15 cellular contexts compared by ENCODE assay signal in genomic region chr21:32425628-32426027, GRCh38. TPM values are rescaled to one million over a fixed set of nuclear protein-coding genes. Genes with fewer than 3 reads are reported as not detected.
DNase-seq lines count a peak whose midpoint lies in the region; TF ChIP-seq lines count a peak whose summit lies in the region.
"Had no signal": no experiment of that assay in that cellular context is flagged by ENCODE, and none has a peak within 500 bp of the region (broad histone marks: within the 10 kb centered on the region; RNA-seq: fewer than 3 reads in every experiment).

No MANE protein-coding gene starts in this region.

- H3K9me3 ChIP-seq in SJSA1 (replicated peaks), result peaks cover 2% of the 10 kb centered on the region; the same call in 1 of the 2 replicates
- H3K9me3 ChIP-seq in prostate gland, result no peaks in the 10 kb centered on the region
- peaks cover 0 to 4% (median 0%) of the 10 kb centered on the region in 3 donors for H3K9me3 ChIP-seq in tibial artery
- H3K9me3 ChIP-seq: adrenal gland had no signal

- H3K4me1 ChIP-seq in SJSA1 (replicated peaks) (peaks cover 58% of the 10 kb centered on the region), prostate gland (replicated peaks) (no peaks in the 10 kb centered on the region), tibial artery (peaks cover 0 to 40% (median 15%) of the 10 kb centered on the region in 4 donors)
- H3K4me1 ChIP-seq: adrenal gland had no signal

- peaks cover 5% of the 10 kb centered on the region for H3K9me3 Mint-ChIP-seq in HFFc6
- H3K9me3 Mint-ChIP-seq: T-helper 1 cell treated with Interleukin-12 subunit alpha and Interleukin-12 subunit beta and Interleukin-4 antibody, amounts not matched to agents 30 μg/mL and 1 μg/mL, for 36 hours had no signal

- WGBS in prostate gland, result 43% methylated on average over 4 of the region's 4 CpGs

- H3K27ac ChIP-seq in SJSA1, result peak overlapping the region; percentile 74
- H3K27ac ChIP-seq in cingulate gyrus (ENCODE audit: low read depth, low read length), result peak overlapping the region; percentile 89
- H3K27ac ChIP-seq in prostate gland, result peak overlapping the region; percentile 35 to 58
- H3K27ac ChIP-seq in tibial artery, result peak overlapping the region in 1 of 2 donors; percentile 28
- H3K27ac ChIP-seq: adrenal gland had no signal

- no peak for DNase-seq in HFFc6
- no peak for DNase-seq in SJSA1 (ENCODE audit: low read depth in 1 of 2, low spot score in 2 of 2)
- DNase-seq in prostate gland (ENCODE audit: low spot score), result no peak
- DNase-seq in ecto neural progenitor cell (ENCODE audit: low spot score), result no peak
- no peak for DNase-seq in tibial artery
- DNase-seq in activated naive CD4-positive, alpha-beta T cell treated with anti-CD3 and anti-CD28 coated beads, Interleukin-2, amount 50 U/mL, for 16 hours, result no peak
- no peak for DNase-seq in central memory CD4-positive, alpha-beta T cell
- DNase-seq: adrenal gland; NCI-H2081 treated with DMSO at 0.1 percent for 48 hours; NCI-H69; stimulated activated CD4-positive, alpha-beta T cell treated with anti-CD3 and anti-CD28 coated beads, Interleukin-4, amount 100 ng/mL, for 1 hour had no signal

- H3K4me3 ChIP-seq in SJSA1 (no peak overlapping the region), prostate gland (no peak overlapping the region), tibial artery (no peak overlapping the region)
- H3K4me3 ChIP-seq: adrenal gland, gastroesophageal sphincter had no signal

- H3K27me3 Mint-ChIP-seq in HFFc6 (ENCODE audit: insufficient read depth), result peaks cover 2% of the 10 kb centered on the region

- H3K4me1 Mint-ChIP-seq in HFFc6 (ENCODE audit: low read depth), result peaks cover 55% of the 10 kb centered on the region

- H3K36me3 ChIP-seq in SJSA1 (peaks cover 3% of the 10 kb centered on the region; the same call in 1 of the 2 replicates), prostate gland (no peaks in the 10 kb centered on the region), tibial artery (no peaks in the 10 kb centered on the region)
- H3K36me3 ChIP-seq: adrenal gland, gastroesophageal sphincter had no signal

- H3K27me3 ChIP-seq in SJSA1 (replicated peaks), result no peaks in the 10 kb centered on the region
- H3K27me3 ChIP-seq in prostate gland (replicated peaks; ENCODE audit: insufficient read depth), result no peaks in the 10 kb centered on the region
- H3K27me3 ChIP-seq in tibial artery, result no peaks in the 10 kb centered on the region
- H3K27me3 ChIP-seq: adrenal gland, gastroesophageal sphincter had no signal

- H3K36me3 Mint-ChIP-seq in HFFc6 (ENCODE audit: low read depth), result peaks cover 14% of the 10 kb centered on the region

- H3K27ac Mint-ChIP-seq in HFFc6, result no peak overlapping the region; the same call in 1 of the 2 replicates
- H3K27ac Mint-ChIP-seq: activated T-helper 2 cell treated with anti-CD3 and anti-CD28 coated beads, Interferon-gamma antibody, Interleukin-2, Interleukin-4, amounts not matched to agents 10 μg/mL and 5 μg/mL and 100 μg/mL, durations not matched to agents 14 hours and 24 hours and 36 hours; T-helper 1 cell treated with Interleukin-12 subunit alpha and Interleukin-12 subunit beta and Interleukin-4 antibody, amounts not matched to agents 30 μg/mL and 1 μg/mL, for 36 hours had no signal

- TF ChIP-seq CTCF in HFFc6 (IDR thresholded peaks at IDR 0.05), result 0 out of 2 replicates have a peak, but pooled peaks have one; percentile 27
- no peak for TF ChIP-seq CTCF in prostate gland (IDR thresholded peaks at IDR 0.05)
- TF ChIP-seq CTCF in tibial artery (IDR thresholded peaks at IDR 0.05), result no peak

- H3K4me3 Mint-ChIP-seq in HFFc6, result no peak overlapping the region
- H3K4me3 Mint-ChIP-seq: T-helper 1 cell treated with Interleukin-12 subunit alpha and Interleukin-12 subunit beta and Interleukin-4 antibody, amounts not matched to agents 30 μg/mL and 1 μg/mL, for 36 hours had no signal

- no peak for TF ChIP-seq POLR2A in prostate gland (IDR thresholded peaks at IDR 0.05)

- intact Hi-C loops in prostate gland (cut with DNase I) (no loop called here), tibial artery (cut with DNase I; ENCODE audit: low total_unique reads) (no loop called here)

RNA-seq across cellular contexts. Expression of gene EVA1C, which starts 13.1 kb away (rescaled TPM):
- 10 to 100 TPM in 4 of 6 experiments, 1 to 10 TPM in 2; 2.7 to 13.8 (median 11.3) TPM for total RNA-seq in HFFc6 (2021; fragmentation: NEBNext Ultra II Directional; extraction: Animal tissue kit (Norgen Biotek cat#: 25700))
- total RNA-seq in SJSA1 (2014; rRNA removed; shearing (Covaris generic)), result 13.4 and 19.6 TPM in 2 replicates
- total RNA-seq in prostate gland, result 10 to 100 TPM; 45.7 to 48.6 TPM

RNA-seq across cellular contexts. Expression of gene URB1, which starts 32.8 kb away (rescaled TPM):
- 10 to 100 TPM; 18.4 to 27.0 (median 22.4) TPM for total RNA-seq in HFFc6 (2021; fragmentation: NEBNext Ultra II Directional; extraction: Animal tissue kit (Norgen Biotek cat#: 25700))
- total RNA-seq in SJSA1 (2014; rRNA removed; shearing (Covaris generic)), result 14.0 and 17.4 TPM in 2 replicates
- total RNA-seq in prostate gland, result 10 to 100 TPM; 33.4 to 41.4 TPM
